ENCODE assay signal across 26 cellular contexts in genomic region chr5:54659651-54660050, GRCh38.
DNase-seq lines count a peak whose midpoint lies in the region; ATAC-seq and TF ChIP-seq lines count a peak whose summit lies in the region.
"Had no signal": no experiment of that assay in that cellular context is flagged by ENCODE, and none has a peak within 500 bp of the region (broad histone marks: within the 10 kb centered on the region; RNA-seq: fewer than 3 reads in every experiment).

No MANE protein-coding gene starts in this region.

- peak overlapping the region; percentile 45 for H3K4me2 ChIP-seq in skeletal muscle satellite cell (ENCODE audit: low read length)
- H3K4me2 ChIP-seq: hepatocyte had no signal

- H3K36me3 Mint-ChIP-seq in immature natural killer cell, result no peaks in the 10 kb centered on the region
- no peaks in the 10 kb centered on the region for H3K36me3 Mint-ChIP-seq in activated T-helper 2 cell treated with anti-CD3 and anti-CD28 coated beads, Interferon-gamma antibody, Interleukin-2, Interleukin-4, amounts not matched to agents 10 μg/mL and 5 μg/mL and 100 μg/mL, durations not matched to agents 14 hours and 24 hours and 36 hours (ENCODE audit: low read depth)
- H3K36me3 Mint-ChIP-seq: activated CD4-positive, alpha-beta memory T cell treated with anti-CD3 and anti-CD28 coated beads for 36 hours; IgD-negative memory B cell had no signal

- H3K9me3 ChIP-seq in ascending aorta, result no peaks in the 10 kb centered on the region
- H3K9me3 ChIP-seq in left lung, result no peaks in the 10 kb centered on the region
- H3K9me3 ChIP-seq in skeletal muscle satellite cell (replicated peaks; ENCODE audit: low read length), result no peaks in the 10 kb centered on the region

- no peaks in the 10 kb centered on the region for H3K27me3 ChIP-seq in ascending aorta
- H3K27me3 ChIP-seq in left lung, result no peaks in the 10 kb centered on the region
- no peaks in the 10 kb centered on the region for H3K27me3 ChIP-seq in skeletal muscle satellite cell (ENCODE audit: control insufficient read depth, insufficient read depth, low read length)
- H3K27me3 ChIP-seq: hepatocyte had no signal

- H3K4me1 Mint-ChIP-seq in immature natural killer cell, result peaks cover 18 to 26% of the 10 kb centered on the region in 2 donors
- peaks cover 12% of the 10 kb centered on the region for H3K4me1 Mint-ChIP-seq in activated T-helper 2 cell treated with anti-CD3 and anti-CD28 coated beads, Interferon-gamma antibody, Interleukin-2, Interleukin-4, amounts not matched to agents 10 μg/mL and 5 μg/mL and 100 μg/mL, durations not matched to agents 14 hours and 24 hours and 36 hours (ENCODE audit: low read depth)
- H3K4me1 Mint-ChIP-seq: stimulated activated naive CD8-positive, alpha-beta T cell treated with anti-CD3 and anti-CD28 coated beads, Interleukin-15, amount 100 ng/mL, for 72 hours had no signal

- peaks cover 0 to 4% (median 0%) of the 10 kb centered on the region in 3 donors for H3K27me3 Mint-ChIP-seq in immature natural killer cell (ENCODE audit: low read depth in 3 of 3)
- peaks cover 4% of the 10 kb centered on the region for H3K27me3 Mint-ChIP-seq in activated T-helper 2 cell treated with anti-CD3 and anti-CD28 coated beads, Interferon-gamma antibody, Interleukin-2, Interleukin-4, amounts not matched to agents 10 μg/mL and 5 μg/mL and 100 μg/mL, durations not matched to agents 14 hours and 24 hours and 36 hours (ENCODE audit: low read depth)
- H3K27me3 Mint-ChIP-seq: activated CD4-positive, alpha-beta memory T cell treated with anti-CD3 and anti-CD28 coated beads for 36 hours; IgD-negative memory B cell; stimulated activated naive CD8-positive, alpha-beta T cell treated with anti-CD3 and anti-CD28 coated beads, Interleukin-15, amount 100 ng/mL, for 72 hours had no signal

- intact Hi-C loops in ascending aorta (cut with DNase I), result loop anchor here (2.0 to 5.0 kb wide), 2 partner anchors 33 to 41 kb away; no protein-coding TSS in a partner anchor
- intact Hi-C loops in left lung (cut with DNase I), result no loop called here
- intact Hi-C loops in activated T-helper 2 cell treated with anti-CD3 and anti-CD28 coated beads, Interferon-gamma antibody, Interleukin-2, Interleukin-4, amounts not matched to agents 10 μg/mL and 5 μg/mL and 100 μg/mL, durations not matched to agents 14 hours and 24 hours and 36 hours (cut with micrococcal nuclease), result no loop called here

- H3K9me3 Mint-ChIP-seq in immature natural killer cell, result no peaks in the 10 kb centered on the region
- H3K9me3 Mint-ChIP-seq in activated T-helper 2 cell treated with anti-CD3 and anti-CD28 coated beads, Interferon-gamma antibody, Interleukin-2, Interleukin-4, amounts not matched to agents 10 μg/mL and 5 μg/mL and 100 μg/mL, durations not matched to agents 14 hours and 24 hours and 36 hours, result no peaks in the 10 kb centered on the region
- H3K9me3 Mint-ChIP-seq: activated CD4-positive, alpha-beta memory T cell treated with anti-CD3 and anti-CD28 coated beads for 36 hours; CD14-positive monocyte; IgD-negative memory B cell; stimulated activated naive CD8-positive, alpha-beta T cell treated with anti-CD3 and anti-CD28 coated beads, Interleukin-15, amount 100 ng/mL, for 72 hours had no signal

- no peak overlapping the region for H3K4me3 Mint-ChIP-seq in immature natural killer cell
- no peak overlapping the region for H3K4me3 Mint-ChIP-seq in activated T-helper 2 cell treated with anti-CD3 and anti-CD28 coated beads, Interferon-gamma antibody, Interleukin-2, Interleukin-4, amounts not matched to agents 10 μg/mL and 5 μg/mL and 100 μg/mL, durations not matched to agents 14 hours and 24 hours and 36 hours (ENCODE audit: low read depth)
- H3K4me3 Mint-ChIP-seq: activated CD4-positive, alpha-beta memory T cell treated with anti-CD3 and anti-CD28 coated beads for 36 hours; CD14-positive monocyte; IgD-negative memory B cell; stimulated activated naive CD8-positive, alpha-beta T cell treated with anti-CD3 and anti-CD28 coated beads, Interleukin-15, amount 100 ng/mL, for 72 hours had no signal

- H3K4me1 ChIP-seq in ascending aorta (peaks cover 6 to 51% of the 10 kb centered on the region in 2 donors), left lung (peaks cover 0 to 36% of the 10 kb centered on the region in 2 donors), skeletal muscle satellite cell (ENCODE audit: control insufficient read depth, insufficient read depth, low read length) (peaks cover 40% of the 10 kb centered on the region)

- TF ChIP-seq CTCF in ascending aorta (IDR thresholded peaks at IDR 0.05) (no peak), left lung (IDR thresholded peaks at IDR 0.05) (no peak)

- H3K4me3 ChIP-seq in ascending aorta, result no peak overlapping the region
- no peak overlapping the region for H3K4me3 ChIP-seq in left lung
- no peak overlapping the region for H3K4me3 ChIP-seq in skeletal muscle satellite cell (ENCODE audit: low read length)
- H3K4me3 ChIP-seq: hepatocyte had no signal

- H3K27ac ChIP-seq in ascending aorta, result peak overlapping the region; percentile 80 to 83
- no peak overlapping the region for H3K27ac ChIP-seq in left lung
- H3K27ac ChIP-seq: hepatocyte had no signal

- H3K9ac ChIP-seq in skeletal muscle satellite cell (ENCODE audit: low read depth, low read length), result peak overlapping the region; percentile 20

- ATAC-seq in left lung (peak; percentile 84), esophagus mucosa (no peak)
- ATAC-seq: stimulated activated naive CD8-positive, alpha-beta T cell treated with anti-CD3 and anti-CD28 coated beads, Interleukin-15, amount 100 ng/mL, for 72 hours had no signal

- H3K36me3 ChIP-seq in ascending aorta (no peaks in the 10 kb centered on the region), left lung (no peaks in the 10 kb centered on the region), skeletal muscle satellite cell (ENCODE audit: insufficient read depth, low read length) (no peaks in the 10 kb centered on the region)

- H3K27ac Mint-ChIP-seq in immature natural killer cell, result no peak overlapping the region
- no peak overlapping the region for H3K27ac Mint-ChIP-seq in activated T-helper 2 cell treated with anti-CD3 and anti-CD28 coated beads, Interferon-gamma antibody, Interleukin-2, Interleukin-4, amounts not matched to agents 10 μg/mL and 5 μg/mL and 100 μg/mL, durations not matched to agents 14 hours and 24 hours and 36 hours
- H3K27ac Mint-ChIP-seq: activated CD4-positive, alpha-beta memory T cell treated with anti-CD3 and anti-CD28 coated beads for 36 hours; stimulated activated naive CD8-positive, alpha-beta T cell treated with anti-CD3 and anti-CD28 coated beads, Interleukin-15, amount 100 ng/mL, for 72 hours had no signal

- DNase-seq in EH (ENCODE audit: low read depth), result peak; percentile 68
- peak in 1 of 2 donors; percentile 89 for DNase-seq in ascending aorta (ENCODE audit: low spot score in 2 of 2)
- DNase-seq in left lung, result no peak
- no peak for DNase-seq in immature natural killer cell
- DNase-seq in activated T-helper 2 cell treated with anti-CD3 and anti-CD28 coated beads, Interferon-gamma antibody, Interleukin-2, Interleukin-4, amounts not matched to agents 10 μg/mL and 5 μg/mL and 100 μg/mL, durations not matched to agents 14 hours and 24 hours and 36 hours (ENCODE audit: low spot score), result no peak
- DNase-seq in NCI-H345 (lab: John Stamatoyannopoulos, UW), result no peak
- DNase-seq: ACHN; activated CD4-positive, alpha-beta memory T cell treated with anti-CD3 and anti-CD28 coated beads for 36 hours; activated CD4-positive, CD25-positive, alpha-beta regulatory T cell; activated effector memory CD4-positive, alpha-beta T cell treated with Interleukin-2 at 50 U/mL for 16 hours; cortex of kidney; H7; NCI-H1436 treated with DMSO at 0.1 percent for 48 hours; NCI-H2171 treated with DMSO at 0.1 percent for 48 hours; NCI-H748 treated with DMSO at 0.1 percent for 48 hours; retina; Right ventricle myocardium superior; stimulated activated CD4-positive, alpha-beta T cell treated with anti-CD3 and anti-CD28 coated beads, Interleukin-12 subunit alpha, Interleukin-12 subunit beta, amount 100 ng/mL, for 4 hours; stimulated activated CD4-positive, alpha-beta T cell treated with anti-CD3 and anti-CD28 coated beads, Interleukin-4, amount 100 ng/mL, for 4 hours; stimulated activated naive CD8-positive, alpha-beta T cell treated with anti-CD3 and anti-CD28 coated beads, Interleukin-15, amount 100 ng/mL, for 72 hours; SW 1271 had no signal

Comparison
In these comparisons a context has a peak if more than half of its experiments do, and no peak if none do; other contexts are left out.
1. H3K27ac ChIP-seq: peak in ascending aorta (2 of 2); none in left lung (0 of 2).